Comparison of ENCODE assay signal across 11 cellular contexts in the genomic region with DNA sequence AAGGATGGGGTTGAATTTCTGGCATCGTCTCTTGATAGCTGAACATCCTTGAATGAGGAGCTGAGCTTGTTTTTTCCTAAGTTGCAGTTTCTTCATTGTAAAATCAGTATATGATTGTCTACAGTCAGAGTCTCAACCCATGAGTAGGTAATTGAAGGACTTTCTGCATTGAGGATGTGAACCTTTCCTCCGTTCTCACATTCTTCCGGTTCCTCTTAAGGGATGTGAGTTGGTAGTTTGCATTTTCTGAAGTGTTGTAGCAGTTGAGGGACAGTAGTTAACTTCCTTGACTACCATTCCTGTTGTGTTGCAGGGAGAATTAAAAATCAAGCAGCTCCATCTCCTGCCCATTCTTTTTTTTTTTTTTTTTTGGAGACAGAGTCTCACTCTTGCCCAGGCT. TPM values are rescaled to one million over a fixed set of nuclear protein-coding genes. Genes with fewer than 3 reads are reported as not detected.
DNase-seq lines count a peak whose midpoint lies in the region; ATAC-seq and TF ChIP-seq lines count a peak whose summit lies in the region.
"Had no signal": no experiment of that assay in that cellular context is flagged by ENCODE, and none has a peak within 500 bp of the region (broad histone marks: within the 10 kb centered on the region; RNA-seq: fewer than 3 reads in every experiment).

No MANE protein-coding gene starts in this region.

- H3K4me3 ChIP-seq in Caco-2 (ENCODE audit: low read depth, low read length) (no peak overlapping the region), adrenal gland (no peak overlapping the region), osteoblast (ENCODE audit: insufficient read depth, low read length) (no peak overlapping the region), trophoblast cell (ENCODE audit: low read depth, low read length) (no peak overlapping the region)
- H3K4me3 ChIP-seq: gastroesophageal sphincter had no signal

- peak overlapping the region in 3 of 5 donors; percentile 21 to 87 (median 77) for H3K27ac ChIP-seq in adrenal gland
- H3K27ac ChIP-seq in osteoblast (ENCODE audit: low read depth, low read length) = peak overlapping the region; percentile 22
- H3K27ac ChIP-seq in trophoblast cell (ENCODE audit: low read depth, low read length) = no peak overlapping the region

- POLR2A ChIA-PET in Caco-2 (lab: Charles Lee) = interaction anchor here (0.6 to 1.4 kb wide), 3 partner anchors 10 to 18 kb away, joined by 6 to 15 read pairs (median 7); no protein-coding TSS in a partner anchor

- no peak overlapping the region for H3K9ac ChIP-seq in trophoblast cell (ENCODE audit: low read length)
- H3K9ac ChIP-seq: SK-N-SH had no signal

- H3K27ac Mint-ChIP-seq in Caco-2 (ENCODE audit: unreplicated experiment) = peak overlapping the region; percentile 93

- no peak overlapping the region for H4K12ac ChIP-seq in trophoblast cell (ENCODE audit: low read depth, low read length)

- H3K14ac ChIP-seq in trophoblast cell (ENCODE audit: low read length) = no peak overlapping the region

- TF ChIP-seq CTCF in Caco-2 (IDR thresholded peaks at IDR 0.05; ENCODE audit: insufficient read depth in 1 of 2, low read depth in 1 of 2, low read length in 1 of 2, severe bottlenecking in 1 of 2, unreplicated experiment in 1 of 2) (no peak), adrenal gland (IDR thresholded peaks at IDR 0.05) (no peak), osteoblast (IDR thresholded peaks at IDR 0.05; ENCODE audit: extremely low read depth, low read depth, low read length) (no peak)

- H3K4ac ChIP-seq in trophoblast cell (ENCODE audit: low read depth, low read length) = no peak overlapping the region

- H2AFZ ChIP-seq in osteoblast (ENCODE audit: low read length) = no peak overlapping the region
- H2AFZ ChIP-seq in trophoblast cell (ENCODE audit: insufficient read depth, low read length, poor library complexity) = no peak overlapping the region

- 79 to 89% (median 83%) methylated on average over 3 of the region's 3 CpGs for WGBS in adrenal gland, 4 donors
- no CpG with 5 or more reads among the region's 3 CpGs for WGBS in trophoblast cell (ENCODE audit: extremely low coverage, insufficient coverage, insufficient read length)

- CTCF ChIA-PET in Caco-2 (lab: Charles Lee) = no interaction called here

- H2BK5ac ChIP-seq in trophoblast cell (ENCODE audit: low read depth, low read length, poor library complexity) = no peak overlapping the region

- TF ChIP-seq POLR2A in adrenal gland (IDR thresholded peaks at IDR 0.05) = no peak

- H3K4me1 Mint-ChIP-seq in Caco-2 (ENCODE audit: low read depth, unreplicated experiment) = peaks cover 44% of the 10 kb centered on the region

- peak overlapping the region; percentile 55 for H3K4me3 Mint-ChIP-seq in Caco-2 (ENCODE audit: unreplicated experiment)
- H3K4me3 Mint-ChIP-seq: naive thymus-derived CD8-positive, alpha-beta T cell had no signal

- peak; percentile 60 for ATAC-seq in HG03135 (IDR thresholded peaks at IDR 0.05; ENCODE audit: unreplicated experiment)
- ATAC-seq in GM19328 (IDR thresholded peaks at IDR 0.05; ENCODE audit: unreplicated experiment) = no peak
- ATAC-seq: gastroesophageal sphincter; naive thymus-derived CD8-positive, alpha-beta T cell had no signal

- H3K4me1 ChIP-seq in Caco-2 = peaks cover 49% of the 10 kb centered on the region
- H3K4me1 ChIP-seq in adrenal gland (replicated peaks in 1 of 2) = peaks cover 48 to 84% of the 10 kb centered on the region in 2 donors
- H3K4me1 ChIP-seq in osteoblast (ENCODE audit: insufficient read depth, low read length) = peaks cover 32% of the 10 kb centered on the region
- peaks cover 20 to 25% of the 10 kb centered on the region in 2 experiments for H3K4me1 ChIP-seq in trophoblast cell (ENCODE audit: control insufficient read depth in 1 of 2, insufficient read depth in 2 of 2, low read length in 2 of 2)

- H2BK120ac ChIP-seq in trophoblast cell (ENCODE audit: insufficient read depth, low read length, poor library complexity) = no peak overlapping the region

- no peak overlapping the region for H3K18ac ChIP-seq in trophoblast cell (ENCODE audit: low read length)

- no peak overlapping the region for H2AK5ac ChIP-seq in trophoblast cell (ENCODE audit: low read length)

- H3K4me2 ChIP-seq in osteoblast (ENCODE audit: insufficient read depth, low read length) (no peak overlapping the region), trophoblast cell (ENCODE audit: low read length) (no peak overlapping the region)
- H3K4me2 ChIP-seq: SK-N-SH had no signal

- H4K8ac ChIP-seq in trophoblast cell (ENCODE audit: low read depth, low read length) = no peak overlapping the region

- H3K9me3 ChIP-seq in Caco-2 = no peaks in the 10 kb centered on the region
- H3K9me3 ChIP-seq in adrenal gland (replicated peaks in 1 of 3) = no peaks in the 10 kb centered on the region
- H3K9me3 ChIP-seq in osteoblast (ENCODE audit: low read depth, low read length) = no peaks in the 10 kb centered on the region
- H3K9me3 ChIP-seq in trophoblast cell (ENCODE audit: insufficient read depth, low read depth, low read length) = no peaks in the 10 kb centered on the region
- H3K9me3 ChIP-seq: gastroesophageal sphincter, SK-N-SH had no signal

- peaks cover 77% of the 10 kb centered on the region for H3K36me3 Mint-ChIP-seq in Caco-2 (ENCODE audit: insufficient read depth, unreplicated experiment)

- H3K79me2 ChIP-seq in osteoblast (ENCODE audit: insufficient read depth, low read length) = peaks cover 4% of the 10 kb centered on the region
- H3K79me2 ChIP-seq in trophoblast cell (ENCODE audit: control insufficient read depth, insufficient read depth, low read length, poor library complexity) = no peaks in the 10 kb centered on the region

- no peak overlapping the region for H3K23ac ChIP-seq in trophoblast cell (ENCODE audit: low read length)

- no peaks in the 10 kb centered on the region for H3K27me3 ChIP-seq in Caco-2 (replicated peaks; ENCODE audit: control insufficient read depth, insufficient read depth, low read length)
- no peaks in the 10 kb centered on the region for H3K27me3 ChIP-seq in adrenal gland
- no peaks in the 10 kb centered on the region for H3K27me3 ChIP-seq in osteoblast (ENCODE audit: insufficient read depth, low read length)
- H3K27me3 ChIP-seq in trophoblast cell (ENCODE audit: insufficient read depth, low read length) = no peaks in the 10 kb centered on the region
- H3K27me3 ChIP-seq: gastroesophageal sphincter had no signal

- H4K20me1 ChIP-seq in osteoblast (ENCODE audit: insufficient read depth, low read length) = no peaks in the 10 kb centered on the region

- DNase-seq in Caco-2 (no peak), adrenal gland (peak in 1 of 7 donors; percentile 4), osteoblast (ENCODE audit: insufficient read length, low spot score, missing footprints) (peak; percentile 54), dermis blood vessel endothelial cell (no peak), trophoblast cell (no peak)
- no peak for DNase-seq in activated CD4-positive, alpha-beta T cell treated with anti-CD3 and anti-CD28 coated beads for 1 hour
- DNase-seq: naive thymus-derived CD8-positive, alpha-beta T cell; SK-N-SH had no signal

- no peak overlapping the region for H4K91ac ChIP-seq in trophoblast cell (ENCODE audit: low read depth, low read length)

- H3K36me3 ChIP-seq in Caco-2 (ENCODE audit: control insufficient read depth, insufficient read depth, low read length) = no peaks in the 10 kb centered on the region; the same call in 1 of the 2 replicates
- H3K36me3 ChIP-seq in adrenal gland (replicated peaks in 1 of 2) = peaks cover 0 to 34% of the 10 kb centered on the region in 2 donors
- peaks cover 12% of the 10 kb centered on the region for H3K36me3 ChIP-seq in osteoblast (ENCODE audit: insufficient read depth, low read length)
- H3K36me3 ChIP-seq in trophoblast cell (ENCODE audit: control insufficient read depth in 1 of 2, insufficient read depth in 2 of 2, low read length in 2 of 2) = peaks cover 0 to 4% of the 10 kb centered on the region in 2 experiments

- H3K79me1 ChIP-seq in trophoblast cell (ENCODE audit: low read length) = peaks cover 25% of the 10 kb centered on the region

- BruUV-seq in Caco-2 (replicated peaks; lab: Mats Ljungman, UMichigan) = TSS peak; percentile 66

- intact Hi-C loops in Caco-2 (cut with micrococcal nuclease; ENCODE audit: unreplicated experiment) (loop anchor here (2.0 kb wide), 2 partner anchors 18 to 44 kb away; no protein-coding TSS in a partner anchor), adrenal gland (cut with DNase I) (no loop called here)

- no peak overlapping the region for H2BK12ac ChIP-seq in trophoblast cell (ENCODE audit: low read length)

- no peaks in the 10 kb centered on the region for H3K9me3 Mint-ChIP-seq in Caco-2 (ENCODE audit: unreplicated experiment)
- H3K9me3 Mint-ChIP-seq: naive thymus-derived CD8-positive, alpha-beta T cell had no signal

- no peaks in the 10 kb centered on the region for H3K27me3 Mint-ChIP-seq in Caco-2 (ENCODE audit: insufficient read depth, unreplicated experiment)
- H3K27me3 Mint-ChIP-seq: naive thymus-derived CD8-positive, alpha-beta T cell had no signal

RNA-seq across cellular contexts. Expression of a gene that starts 19.1 kb away (rescaled TPM):
- total RNA-seq in Caco-2 (2022) (54.4 and 55.9 TPM in 2 replicates), adrenal gland (100 to 1,000 TPM in 3 of 8 donors, 10 to 100 TPM in 5; 50.4 to 144 (median 90.5) TPM), osteoblast (25.7 and 28.9 TPM in 2 replicates), dermis blood vessel endothelial cell (11.2 and 15.1 TPM in 2 replicates)
- polyA plus RNA-seq in adrenal gland = 100 to 1,000 TPM in 1 of 3 donors, 10 to 100 TPM in 2; 35.1 to 198 (median 80.6) TPM
- polyA plus RNA-seq in trophoblast cell (2013) = 14.9 and 16.0 TPM in 2 replicates

RNA-seq across cellular contexts. Expression of a gene that starts 54.9 kb away (rescaled TPM):
- 32.7 and 33.6 TPM in 2 replicates for total RNA-seq in Caco-2 (2022)
- 10 to 100 TPM; 32.5 to 84.1 (median 42.5) TPM for total RNA-seq in adrenal gland
- polyA plus RNA-seq in adrenal gland = 10 to 100 TPM; 17.5 to 19.6 (median 18.6) TPM
- 20.0 and 22.4 TPM in 2 replicates for total RNA-seq in osteoblast
- 25.0 and 28.3 TPM in 2 replicates for total RNA-seq in dermis blood vessel endothelial cell
- 11.2 and 11.4 TPM in 2 replicates for polyA plus RNA-seq in trophoblast cell (2013)

RNA-seq across cellular contexts. Expression of a gene that starts 55.1 kb away (rescaled TPM):
- total RNA-seq in Caco-2 (2022) (101 and 110 TPM in 2 replicates), adrenal gland (100 to 1,000 TPM in 2 of 8 donors, 10 to 100 TPM in 6; 62.0 to 109 (median 79.9) TPM), osteoblast (40.2 and 49.5 TPM in 2 replicates), dermis blood vessel endothelial cell (44.7 and 49.0 TPM in 2 replicates)
- 10 to 100 TPM; 27.9 to 60.5 (median 44.4) TPM for polyA plus RNA-seq in adrenal gland
- polyA plus RNA-seq in trophoblast cell (2013) = 42.0 and 42.6 TPM in 2 replicates
